ENCODE assay signal across 8 cellular contexts in genomic region chr19:5976768-5977167, GRCh38. TPM values are rescaled to one million over a fixed set of nuclear protein-coding genes. Genes with fewer than 3 reads are reported as not detected.
A peak's percentile ranks its signal among the peaks of the same experiment; 100 is the strongest.
DNase-seq lines count a peak whose midpoint lies in the region; ATAC-seq and TF ChIP-seq lines count a peak whose summit lies in the region.

No MANE protein-coding gene starts in this region.

- H3K4me3 Mint-ChIP-seq in MCF 10A (ENCODE audit: unreplicated experiment): peak overlapping the region; percentile 89
- peak overlapping the region; percentile 97 for H3K4me3 Mint-ChIP-seq in mesothelial cell of epicardium

- peaks cover 72% of the 10 kb centered on the region for H3K4me1 ChIP-seq in left ventricle myocardium inferior
- peaks cover 67% of the 10 kb centered on the region for H3K4me1 ChIP-seq in vagina

- no peaks in the 10 kb centered on the region for H3K9me3 Mint-ChIP-seq in MCF 10A (ENCODE audit: unreplicated experiment)
- H3K9me3 Mint-ChIP-seq in mesothelial cell of epicardium: no peaks in the 10 kb centered on the region

- DNase-seq in left ventricle myocardium inferior: no peak
- DNase-seq in Right ventricle myocardium superior: no peak
- no peak for DNase-seq in MCF 10A (ENCODE audit: unreplicated experiment)
- no peak for DNase-seq in mesothelial cell of epicardium (ENCODE audit: low spot score in 2 of 2, unreplicated experiment in 2 of 2)
- no peak for DNase-seq in vagina (ENCODE audit: extremely low spot score in 2 of 2)
- DNase-seq in omental fat pad (ENCODE audit: low spot score): no peak

- TSS peak; percentile 18 for BruUV-seq in MCF 10A (replicated peaks; lab: Mats Ljungman, UMichigan)

- CTCF ChIA-PET in MCF 10A (lab: Yijun Ruan, JAX): interaction anchor here (0.7 to 2.9 kb wide), 4 partner anchors 10 to 1940 kb away, joined by 3 to 19 read pairs (median 4); no protein-coding TSS in a partner anchor

- H3K27ac ChIP-seq in left ventricle myocardium inferior (replicated peaks) (peak overlapping the region; percentile 95), vagina (peak overlapping the region; percentile 91)

- intact Hi-C loops in left ventricle myocardium inferior (cut with micrococcal nuclease): no loop called here
- intact Hi-C loops in Right ventricle myocardium superior (cut with DNase I): no loop called here
- intact Hi-C loops in MCF 10A (cut with micrococcal nuclease): no loop called here
- intact Hi-C loops in vagina (cut with DNase I): no loop called here

- H3K4me3 ChIP-seq in left ventricle myocardium inferior (peak overlapping the region; percentile 100), vagina (peak overlapping the region; percentile 93 to 94)

- POLR2A ChIA-PET in MCF 10A (lab: Yijun Ruan, JAX): interaction anchor here (0.6 to 3.5 kb wide), 6 partner anchors 8 to 148 kb away, joined by 3 to 18 read pairs (median 4); partner anchors contain the start of genes NDUFA11 and VMAC

- H3K27me3 Mint-ChIP-seq in MCF 10A (ENCODE audit: insufficient read depth, unreplicated experiment) (no peaks in the 10 kb centered on the region), mesothelial cell of epicardium (ENCODE audit: low read depth) (no peaks in the 10 kb centered on the region)

- no peak for ATAC-seq in Right ventricle myocardium superior (ENCODE audit: poor library complexity)
- ATAC-seq in omental fat pad (ENCODE audit: low FRiP score): no peak
- no peak for ATAC-seq in GM18861 (IDR thresholded peaks at IDR 0.05; ENCODE audit: unreplicated experiment)
- ATAC-seq in HG02798 (IDR thresholded peaks at IDR 0.05; ENCODE audit: poor library complexity, unreplicated experiment): no peak

- TF ChIP-seq CTCF in left ventricle myocardium inferior (IDR thresholded peaks at IDR 0.05; ENCODE audit: borderline replicate concordance) (no peak), MCF 10A (IDR thresholded peaks at IDR 0.05; ENCODE audit: unreplicated experiment) (no peak), mesothelial cell of epicardium (IDR thresholded peaks at IDR 0.05; ENCODE audit: unreplicated experiment) (no peak), vagina (IDR thresholded peaks at IDR 0.05) (no peak), omental fat pad (IDR thresholded peaks at IDR 0.05) (no peak)

- no peak for TF ChIP-seq POLR2A in vagina (IDR thresholded peaks at IDR 0.05)

- H3K27me3 ChIP-seq in left ventricle myocardium inferior (ENCODE audit: low read depth) (no peaks in the 10 kb centered on the region), vagina (no peaks in the 10 kb centered on the region)

- H3K27ac Mint-ChIP-seq in MCF 10A (ENCODE audit: low read depth, unreplicated experiment): peak overlapping the region; percentile 96
- H3K27ac Mint-ChIP-seq in mesothelial cell of epicardium: peak overlapping the region; percentile 98

- peaks cover 7% of the 10 kb centered on the region for H3K36me3 Mint-ChIP-seq in MCF 10A (ENCODE audit: insufficient read depth, unreplicated experiment)
- H3K36me3 Mint-ChIP-seq in mesothelial cell of epicardium: no peaks in the 10 kb centered on the region

- peaks cover 27% of the 10 kb centered on the region for H3K4me1 Mint-ChIP-seq in MCF 10A (ENCODE audit: insufficient read depth, unreplicated experiment)
- H3K4me1 Mint-ChIP-seq in mesothelial cell of epicardium: peaks cover 37% of the 10 kb centered on the region

- peaks cover 9% of the 10 kb centered on the region for H3K36me3 ChIP-seq in left ventricle myocardium inferior
- no peaks in the 10 kb centered on the region for H3K36me3 ChIP-seq in vagina

- H3K9me3 ChIP-seq in left ventricle myocardium inferior (replicated peaks): no peaks in the 10 kb centered on the region
- H3K9me3 ChIP-seq in vagina: no peaks in the 10 kb centered on the region

RNA-seq across cellular contexts. Expression of gene RANBP3, which starts 1.2 kb away (rescaled TPM):
- total RNA-seq in left ventricle myocardium inferior: 54.8 TPM
- total RNA-seq in Right ventricle myocardium superior: 57.4 TPM
- 57.9 and 59.5 TPM in 2 replicates for total RNA-seq in MCF 10A (2022)
- 83.3 to 89.8 TPM (median 87.2 TPM) in 3 replicates for total RNA-seq in mesothelial cell of epicardium
- 110 TPM for total RNA-seq in vagina
- total RNA-seq in omental fat pad: 10 to 100 TPM; 43.8 to 60.1 (median 45.9) TPM
